Comparison of ENCODE assay signal across 9 cellular contexts in genomic region chr4:69070590-69070989, GRCh38. TPM values are rescaled to one million over a fixed set of nuclear protein-coding genes. Genes with fewer than 3 reads are reported as not detected.
"Had no signal": no experiment of that assay in that cellular context is flagged by ENCODE, and none has a peak within 500 bp of the region (broad histone marks: within the 10 kb centered on the region; RNA-seq: fewer than 3 reads in every experiment).

No MANE protein-coding gene starts in this region.

- DNase-seq: GM23248, GOT3, H9, HCEC 1CT, IMR-90, KG1 had no signal

- FAIRE-seq: K562 had no signal

- ATAC-seq: K562 had no signal

- H3K4me3 ChIP-seq: GM23248, K562 had no signal

- H2AFZ ChIP-seq: GM23248 had no signal

- H3K27ac ChIP-seq: GM23248, HL-60 had no signal

- H3K9ac ChIP-seq: GM23248 had no signal

RNA-seq across cellular contexts. Expression of gene UGT2B7, which starts 25.7 kb away (rescaled TPM):
- total RNA-seq: GM23248, H9, HT1080, IMR-90 had no signal
- polyA plus RNA-seq: GM23248 had no signal
